ENCODE assay signal across 8 cellular contexts in the genomic region with DNA sequence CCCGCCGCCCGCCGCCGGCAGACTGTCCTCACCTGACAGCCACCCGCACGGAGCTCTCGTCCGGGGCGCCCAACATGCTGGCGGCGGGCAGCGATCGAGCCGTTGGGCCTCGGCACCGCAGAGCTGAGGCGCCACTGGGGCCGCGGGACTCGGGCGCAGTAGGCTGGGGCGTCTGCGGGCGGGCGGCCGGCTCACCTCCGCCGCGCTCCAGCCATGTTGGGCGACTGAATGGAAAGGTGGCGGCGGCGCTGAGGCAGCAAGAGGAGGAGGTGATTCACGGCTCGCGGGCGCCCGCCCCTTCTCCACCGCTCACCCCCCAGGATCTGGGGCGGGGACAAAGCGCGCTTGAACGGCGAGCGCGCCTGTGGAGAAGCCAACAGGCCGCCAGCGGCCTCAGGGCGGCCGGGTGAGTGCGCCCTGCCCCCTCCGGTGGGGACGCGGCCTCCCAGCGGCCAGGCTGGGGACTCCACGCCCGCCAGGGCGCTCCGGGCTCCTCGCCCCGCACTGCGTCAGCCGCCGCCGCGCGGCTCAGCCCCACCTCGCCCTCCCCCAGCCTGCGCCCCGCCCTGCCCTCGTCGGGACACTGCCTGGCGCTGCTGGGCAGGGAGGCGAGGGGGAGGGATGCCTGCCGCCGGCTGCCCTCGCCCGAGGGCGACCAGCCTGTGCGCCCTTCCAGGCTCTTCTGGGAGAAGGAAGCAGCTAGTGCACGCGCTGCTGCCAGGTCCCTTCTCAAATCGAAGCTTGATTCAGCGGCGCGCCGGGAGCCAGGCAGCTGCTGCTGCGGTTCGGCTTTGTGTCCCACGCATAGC. TPM values are rescaled to one million over a fixed set of nuclear protein-coding genes. Genes with fewer than 3 reads are reported as not detected.
DNase-seq lines count a peak whose midpoint lies in the region; ATAC-seq and TF ChIP-seq lines count a peak whose summit lies in the region.

KIF21A (minus strand) TSS at position 226 of the 809 bp plus-strand sequence; CDS start at position 76, 150 bp downstream.

- no peaks in the 10 kb centered on the region for H3K36me3 ChIP-seq in kidney epithelial cell (ENCODE audit: control insufficient read depth, insufficient read depth, low read length)

- DNase-seq in ACHN (peak; percentile 99), NCI-H2227 (lab: John Stamatoyannopoulos, UW; ENCODE audit: unreplicated experiment) (peak; percentile 86), cerebellum (ENCODE audit: low spot score) (peak; percentile 84), kidney epithelial cell (ENCODE audit: low read depth) (peak; percentile 63)
- DNase-seq in activated CD4-positive, alpha-beta T cell treated with anti-CD3 and anti-CD28 coated beads for 1 hour, result peak; percentile 86
- DNase-seq in stimulated activated CD4-positive, alpha-beta T cell treated with anti-CD3 and anti-CD28 coated beads, Interleukin-15, amount 100 ng/mL, for 48 hours (ENCODE audit: low read depth in 2 of 2), result peak; percentile 82 to 83

- no peak for TF ChIP-seq CTCF in kidney epithelial cell (IDR thresholded peaks at IDR 0.05; ENCODE audit: insufficient read depth, low read length, poor library complexity, severe bottlenecking)

- in situ Hi-C loops in ACHN (cut with HindIII; ENCODE audit: low pct_ligation_motif_present, low pct_unique_long_range_greater_than_20kb, low sequenced_read_pairs), result no loop called here

- peak; percentile 78 for ATAC-seq in GM18870 (IDR thresholded peaks at IDR 0.05; ENCODE audit: unreplicated experiment)
- peak; percentile 93 for ATAC-seq in HG03108 (IDR thresholded peaks at IDR 0.05; ENCODE audit: unreplicated experiment)

- peak within 1 kb of the TSS; percentile 72 for H3K4me3 ChIP-seq in kidney epithelial cell (ENCODE audit: low read depth, low read length)

- H3K27me3 ChIP-seq in kidney epithelial cell (ENCODE audit: control insufficient read depth, insufficient read depth, low read length), result no peaks in the 10 kb centered on the region

RNA-seq across cellular contexts. Expression of gene KIF21A, which starts in this region (rescaled TPM):
- total RNA-seq in cerebellum, result 145 TPM
- 17.8 and 19.9 TPM in 2 replicates for total RNA-seq in kidney epithelial cell

Comparison
In these comparisons a context has a peak if more than half of its experiments do, and no peak if none do; other contexts are left out.
1. Peak in every context shown above with its lines: DNase-seq, ATAC-seq and H3K4me3 ChIP-seq.